1 cellular context compared by ENCODE assay signal in the genomic region with DNA sequence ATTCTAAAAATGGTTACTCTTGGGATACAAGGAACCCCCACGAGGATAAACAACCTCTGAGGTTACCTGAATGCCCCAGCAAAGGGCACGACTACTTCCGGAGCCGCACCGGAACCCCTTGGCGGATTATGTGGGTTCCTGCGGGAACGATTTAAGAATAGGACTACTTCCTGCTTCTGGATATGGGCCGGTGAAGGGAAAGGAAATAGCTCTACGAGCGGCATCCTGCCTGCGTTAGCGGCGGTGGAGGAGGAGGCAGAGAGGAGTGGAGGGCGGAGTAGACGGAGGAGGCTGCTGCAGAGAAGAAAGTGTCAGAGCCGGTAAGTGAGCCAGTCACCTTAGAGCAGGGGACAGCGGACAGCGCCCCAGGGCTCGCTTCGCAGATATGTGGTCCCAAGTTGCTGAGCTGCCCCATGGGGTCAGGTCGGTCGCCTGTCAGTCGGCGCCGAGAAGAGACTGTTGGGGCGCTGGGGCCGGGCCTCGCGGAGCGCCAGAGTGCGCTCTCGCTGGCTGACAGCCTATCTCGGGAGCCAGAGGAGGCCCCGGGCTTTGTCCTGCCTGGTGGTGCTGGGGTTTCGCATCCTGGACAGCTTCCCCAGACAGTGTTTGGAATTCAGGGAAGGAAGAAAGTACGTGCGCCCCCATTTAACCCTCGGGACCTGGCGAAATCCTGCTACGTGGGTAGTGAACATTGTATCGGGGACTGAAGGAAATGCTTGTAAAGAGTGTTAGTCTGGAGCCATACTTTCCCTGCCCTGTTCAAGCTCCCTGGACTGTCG.
TF ChIP-seq lines count a peak whose summit lies in the region.

A gene with protein sequence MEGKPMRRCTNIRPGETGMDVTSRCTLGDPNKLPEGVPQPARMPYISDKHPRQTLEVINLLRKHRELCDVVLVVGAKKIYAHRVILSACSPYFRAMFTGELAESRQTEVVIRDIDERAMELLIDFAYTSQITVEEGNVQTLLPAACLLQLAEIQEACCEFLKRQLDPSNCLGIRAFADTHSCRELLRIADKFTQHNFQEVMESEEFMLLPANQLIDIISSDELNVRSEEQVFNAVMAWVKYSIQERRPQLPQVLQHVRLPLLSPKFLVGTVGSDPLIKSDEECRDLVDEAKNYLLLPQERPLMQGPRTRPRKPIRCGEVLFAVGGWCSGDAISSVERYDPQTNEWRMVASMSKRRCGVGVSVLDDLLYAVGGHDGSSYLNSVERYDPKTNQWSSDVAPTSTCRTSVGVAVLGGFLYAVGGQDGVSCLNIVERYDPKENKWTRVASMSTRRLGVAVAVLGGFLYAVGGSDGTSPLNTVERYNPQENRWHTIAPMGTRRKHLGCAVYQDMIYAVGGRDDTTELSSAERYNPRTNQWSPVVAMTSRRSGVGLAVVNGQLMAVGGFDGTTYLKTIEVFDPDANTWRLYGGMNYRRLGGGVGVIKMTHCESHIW (plus strand): TSS at position 223 of the 779 bp plus-strand sequence. CDS start 1,063 bp downstream, outside the sequence.

TF ChIP-seq in HepG2, 621 proteins besides CTCF, POLR2A, EP300 and RAD21 (continued from another document and continues in another):
- TF ChIP-seq, protein P1, sequence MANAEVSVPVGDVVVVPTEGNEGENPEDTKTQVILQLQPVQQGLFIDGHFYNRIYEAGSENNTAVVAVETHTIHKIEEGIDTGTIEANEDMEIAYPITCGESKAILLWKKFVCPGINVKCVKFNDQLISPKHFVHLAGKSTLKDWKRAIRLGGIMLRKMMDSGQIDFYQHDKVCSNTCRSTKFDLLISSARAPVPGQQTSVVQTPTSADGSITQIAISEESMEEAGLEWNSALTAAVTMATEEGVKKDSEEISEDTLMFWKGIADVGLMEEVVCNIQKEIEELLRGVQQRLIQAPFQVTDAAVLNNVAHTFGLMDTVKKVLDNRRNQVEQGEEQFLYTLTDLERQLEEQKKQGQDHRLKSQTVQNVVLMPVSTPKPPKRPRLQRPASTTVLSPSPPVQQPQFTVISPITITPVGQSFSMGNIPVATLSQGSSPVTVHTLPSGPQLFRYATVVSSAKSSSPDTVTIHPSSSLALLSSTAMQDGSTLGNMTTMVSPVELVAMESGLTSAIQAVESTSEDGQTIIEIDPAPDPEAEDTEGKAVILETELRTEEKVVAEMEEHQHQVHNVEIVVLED (CRISPR knock-in tag; IDR thresholded peaks at IDR 0.05; ENCODE audit: borderline replicate concordance): peak; percentile 75
- TF ChIP-seq TAF1 (CRISPR knock-in tag; IDR thresholded peaks at IDR 0.05) (peak; percentile 82), POLR2G (IDR thresholded peaks at IDR 0.05; ENCODE audit: low read depth, low read length) (peak; percentile 92), ZNF878 (CRISPR knock-in tag; IDR thresholded peaks at IDR 0.05) (no peak), BHLHE40 (IDR thresholded peaks at IDR 0.05; ENCODE audit: low read length) (no peak), RBAK (CRISPR knock-in tag; IDR thresholded peaks at IDR 0.05) (no peak), ZNF780A (CRISPR knock-in tag; IDR thresholded peaks at IDR 0.05) (no peak), THAP11 (CRISPR knock-in tag; IDR thresholded peaks at IDR 0.05) (peak; percentile 95), GFI1 (CRISPR knock-in tag; IDR thresholded peaks at IDR 0.05; ENCODE audit: borderline replicate concordance) (0 out of 2 replicates have a peak, but pooled peaks have one; percentile 57), ZNF567 (CRISPR knock-in tag; IDR thresholded peaks at IDR 0.05; ENCODE audit: borderline replicate concordance) (no peak), ZNF652 (CRISPR knock-in tag; IDR thresholded peaks at IDR 0.05; ENCODE audit: borderline replicate concordance, low read depth) (no peak), FOXK2 (IDR thresholded peaks at IDR 0.05) (peak; percentile 31; the same call in 1 of the 2 replicates), SRY (CRISPR knock-in tag; IDR thresholded peaks at IDR 0.05) (no peak), NAIF1 (CRISPR knock-in tag; IDR thresholded peaks at IDR 0.05; ENCODE audit: borderline replicate concordance) (peak; percentile 88), FOXJ3 (CRISPR knock-in tag; IDR thresholded peaks at IDR 0.05; ENCODE audit: borderline replicate concordance) (no peak), ZNF30 (CRISPR knock-in tag; IDR thresholded peaks at IDR 0.05) (no peak), ARNT2 (CRISPR knock-in tag; IDR thresholded peaks at IDR 0.05; ENCODE audit: low read depth) (peak; percentile 81), ZNF205 (CRISPR knock-in tag; IDR thresholded peaks at IDR 0.05) (peak; percentile 98), ZNF20 (CRISPR knock-in tag; IDR thresholded peaks at IDR 0.05) (no peak), NR2F2 (IDR thresholded peaks at IDR 0.05; ENCODE audit: borderline replicate concordance, low read depth) (no peak; the same call in 1 of the 2 replicates), ZNF3 (CRISPR knock-in tag; IDR thresholded peaks at IDR 0.05) (0 out of 2 replicates have a peak, but pooled peaks have one; percentile 48), ZNF343 (CRISPR knock-in tag; IDR thresholded peaks at IDR 0.05) (no peak; the same call in 1 of the 2 replicates), HMG20A (CRISPR knock-in tag; IDR thresholded peaks at IDR 0.05; ENCODE audit: borderline replicate concordance) (0 out of 2 replicates have a peak, but pooled peaks have one; percentile 41), ZBTB7B (CRISPR knock-in tag; IDR thresholded peaks at IDR 0.05) (peak; percentile 47; the same call in 1 of the 2 replicates), MEIS2 (CRISPR knock-in tag; IDR thresholded peaks at IDR 0.05) (peak; percentile 16; the same call in 1 of the 2 replicates), ZNF550 (CRISPR knock-in tag; IDR thresholded peaks at IDR 0.05; ENCODE audit: borderline replicate concordance) (no peak), DNMT3B (CRISPR knock-in tag; conservative IDR thresholded peaks at IDR 0.05) (no peak; the same call in 1 of the 2 replicates), ZNF292 (CRISPR knock-in tag; IDR thresholded peaks at IDR 0.05; ENCODE audit: borderline replicate concordance, low read depth) (peak; percentile 98), YY1 (IDR thresholded peaks at IDR 0.05; ENCODE audit: insufficient read depth, insufficient replicate concordance, low read depth, low read length) (peak; percentile 67)
- TF ChIP-seq, protein P2, sequence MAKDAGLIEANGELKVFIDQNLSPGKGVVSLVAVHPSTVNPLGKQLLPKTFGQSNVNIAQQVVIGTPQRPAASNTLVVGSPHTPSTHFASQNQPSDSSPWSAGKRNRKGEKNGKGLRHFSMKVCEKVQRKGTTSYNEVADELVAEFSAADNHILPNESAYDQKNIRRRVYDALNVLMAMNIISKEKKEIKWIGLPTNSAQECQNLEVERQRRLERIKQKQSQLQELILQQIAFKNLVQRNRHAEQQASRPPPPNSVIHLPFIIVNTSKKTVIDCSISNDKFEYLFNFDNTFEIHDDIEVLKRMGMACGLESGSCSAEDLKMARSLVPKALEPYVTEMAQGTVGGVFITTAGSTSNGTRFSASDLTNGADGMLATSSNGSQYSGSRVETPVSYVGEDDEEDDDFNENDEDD (CRISPR knock-in tag; IDR thresholded peaks at IDR 0.05; ENCODE audit: borderline replicate concordance): peak; percentile 42; the same call in 1 of the 2 replicates
- TF ChIP-seq, protein P3, sequence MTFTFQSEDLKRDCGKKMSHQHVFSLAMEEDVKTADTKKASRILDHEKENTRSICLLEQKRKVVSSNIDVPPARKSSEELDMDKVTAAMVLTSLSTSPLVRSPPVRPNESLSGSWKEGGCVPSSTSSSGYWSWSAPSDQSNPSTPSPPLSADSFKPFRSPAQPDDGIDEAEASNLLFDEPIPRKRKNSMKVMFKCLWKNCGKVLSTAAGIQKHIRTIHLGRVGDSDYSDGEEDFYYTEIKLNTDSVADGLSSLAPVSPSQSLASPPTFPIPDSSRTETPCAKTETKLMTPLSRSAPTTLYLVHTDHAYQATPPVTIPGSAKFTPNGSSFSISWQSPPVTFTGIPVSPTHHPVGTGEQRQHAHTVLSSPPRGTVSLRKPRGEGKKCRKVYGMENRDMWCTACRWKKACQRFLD (CRISPR knock-in tag; IDR thresholded peaks at IDR 0.05; ENCODE audit: borderline replicate concordance): no peak
- TF ChIP-seq, protein P4, sequence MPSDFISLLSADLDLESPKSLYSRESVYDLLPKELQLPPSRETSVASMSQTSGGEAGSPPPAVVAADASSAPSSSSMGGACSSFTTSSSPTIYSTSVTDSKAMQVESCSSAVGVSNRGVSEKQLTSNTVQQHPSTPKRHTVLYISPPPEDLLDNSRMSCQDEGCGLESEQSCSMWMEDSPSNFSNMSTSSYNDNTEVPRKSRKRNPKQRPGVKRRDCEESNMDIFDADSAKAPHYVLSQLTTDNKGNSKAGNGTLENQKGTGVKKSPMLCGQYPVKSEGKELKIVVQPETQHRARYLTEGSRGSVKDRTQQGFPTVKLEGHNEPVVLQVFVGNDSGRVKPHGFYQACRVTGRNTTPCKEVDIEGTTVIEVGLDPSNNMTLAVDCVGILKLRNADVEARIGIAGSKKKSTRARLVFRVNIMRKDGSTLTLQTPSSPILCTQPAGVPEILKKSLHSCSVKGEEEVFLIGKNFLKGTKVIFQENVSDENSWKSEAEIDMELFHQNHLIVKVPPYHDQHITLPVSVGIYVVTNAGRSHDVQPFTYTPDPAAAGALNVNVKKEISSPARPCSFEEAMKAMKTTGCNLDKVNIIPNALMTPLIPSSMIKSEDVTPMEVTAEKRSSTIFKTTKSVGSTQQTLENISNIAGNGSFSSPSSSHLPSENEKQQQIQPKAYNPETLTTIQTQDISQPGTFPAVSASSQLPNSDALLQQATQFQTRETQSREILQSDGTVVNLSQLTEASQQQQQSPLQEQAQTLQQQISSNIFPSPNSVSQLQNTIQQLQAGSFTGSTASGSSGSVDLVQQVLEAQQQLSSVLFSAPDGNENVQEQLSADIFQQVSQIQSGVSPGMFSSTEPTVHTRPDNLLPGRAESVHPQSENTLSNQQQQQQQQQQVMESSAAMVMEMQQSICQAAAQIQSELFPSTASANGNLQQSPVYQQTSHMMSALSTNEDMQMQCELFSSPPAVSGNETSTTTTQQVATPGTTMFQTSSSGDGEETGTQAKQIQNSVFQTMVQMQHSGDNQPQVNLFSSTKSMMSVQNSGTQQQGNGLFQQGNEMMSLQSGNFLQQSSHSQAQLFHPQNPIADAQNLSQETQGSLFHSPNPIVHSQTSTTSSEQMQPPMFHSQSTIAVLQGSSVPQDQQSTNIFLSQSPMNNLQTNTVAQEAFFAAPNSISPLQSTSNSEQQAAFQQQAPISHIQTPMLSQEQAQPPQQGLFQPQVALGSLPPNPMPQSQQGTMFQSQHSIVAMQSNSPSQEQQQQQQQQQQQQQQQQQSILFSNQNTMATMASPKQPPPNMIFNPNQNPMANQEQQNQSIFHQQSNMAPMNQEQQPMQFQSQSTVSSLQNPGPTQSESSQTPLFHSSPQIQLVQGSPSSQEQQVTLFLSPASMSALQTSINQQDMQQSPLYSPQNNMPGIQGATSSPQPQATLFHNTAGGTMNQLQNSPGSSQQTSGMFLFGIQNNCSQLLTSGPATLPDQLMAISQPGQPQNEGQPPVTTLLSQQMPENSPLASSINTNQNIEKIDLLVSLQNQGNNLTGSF (CRISPR knock-in tag; IDR thresholded peaks at IDR 0.05): no peak
- TF ChIP-seq, protein P5, sequence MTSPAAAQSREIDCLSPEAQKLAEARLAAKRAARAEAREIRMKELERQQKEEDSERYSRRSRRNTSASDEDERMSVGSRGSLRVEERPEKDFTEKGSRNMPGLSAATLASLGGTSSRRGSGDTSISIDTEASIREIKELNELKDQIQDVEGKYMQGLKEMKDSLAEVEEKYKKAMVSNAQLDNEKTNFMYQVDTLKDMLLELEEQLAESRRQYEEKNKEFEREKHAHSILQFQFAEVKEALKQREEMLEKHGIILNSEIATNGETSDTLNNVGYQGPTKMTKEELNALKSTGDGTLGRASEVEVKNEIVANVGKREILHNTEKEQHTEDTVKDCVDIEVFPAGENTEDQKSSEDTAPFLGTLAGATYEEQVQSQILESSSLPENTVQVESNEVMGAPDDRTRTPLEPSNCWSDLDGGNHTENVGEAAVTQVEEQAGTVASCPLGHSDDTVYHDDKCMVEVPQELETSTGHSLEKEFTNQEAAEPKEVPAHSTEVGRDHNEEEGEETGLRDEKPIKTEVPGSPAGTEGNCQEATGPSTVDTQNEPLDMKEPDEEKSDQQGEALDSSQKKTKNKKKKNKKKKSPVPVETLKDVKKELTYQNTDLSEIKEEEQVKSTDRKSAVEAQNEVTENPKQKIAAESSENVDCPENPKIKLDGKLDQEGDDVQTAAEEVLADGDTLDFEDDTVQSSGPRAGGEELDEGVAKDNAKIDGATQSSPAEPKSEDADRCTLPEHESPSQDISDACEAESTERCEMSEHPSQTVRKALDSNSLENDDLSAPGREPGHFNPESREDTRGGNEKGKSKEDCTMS (CRISPR knock-in tag; conservative IDR thresholded peaks at IDR 0.05): no peak
- TF ChIP-seq, protein P6, sequence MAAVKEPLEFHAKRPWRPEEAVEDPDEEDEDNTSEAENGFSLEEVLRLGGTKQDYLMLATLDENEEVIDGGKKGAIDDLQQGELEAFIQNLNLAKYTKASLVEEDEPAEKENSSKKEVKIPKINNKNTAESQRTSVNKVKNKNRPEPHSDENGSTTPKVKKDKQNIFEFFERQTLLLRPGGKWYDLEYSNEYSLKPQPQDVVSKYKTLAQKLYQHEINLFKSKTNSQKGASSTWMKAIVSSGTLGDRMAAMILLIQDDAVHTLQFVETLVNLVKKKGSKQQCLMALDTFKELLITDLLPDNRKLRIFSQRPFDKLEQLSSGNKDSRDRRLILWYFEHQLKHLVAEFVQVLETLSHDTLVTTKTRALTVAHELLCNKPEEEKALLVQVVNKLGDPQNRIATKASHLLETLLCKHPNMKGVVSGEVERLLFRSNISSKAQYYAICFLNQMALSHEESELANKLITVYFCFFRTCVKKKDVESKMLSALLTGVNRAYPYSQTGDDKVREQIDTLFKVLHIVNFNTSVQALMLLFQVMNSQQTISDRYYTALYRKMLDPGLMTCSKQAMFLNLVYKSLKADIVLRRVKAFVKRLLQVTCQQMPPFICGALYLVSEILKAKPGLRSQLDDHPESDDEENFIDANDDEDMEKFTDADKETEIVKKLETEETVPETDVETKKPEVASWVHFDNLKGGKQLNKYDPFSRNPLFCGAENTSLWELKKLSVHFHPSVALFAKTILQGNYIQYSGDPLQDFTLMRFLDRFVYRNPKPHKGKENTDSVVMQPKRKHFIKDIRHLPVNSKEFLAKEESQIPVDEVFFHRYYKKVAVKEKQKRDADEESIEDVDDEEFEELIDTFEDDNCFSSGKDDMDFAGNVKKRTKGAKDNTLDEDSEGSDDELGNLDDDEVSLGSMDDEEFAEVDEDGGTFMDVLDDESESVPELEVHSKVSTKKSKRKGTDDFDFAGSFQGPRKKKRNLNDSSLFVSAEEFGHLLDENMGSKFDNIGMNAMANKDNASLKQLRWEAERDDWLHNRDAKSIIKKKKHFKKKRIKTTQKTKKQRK (IDR thresholded peaks at IDR 0.05; ENCODE audit: low read length): no peak
- TF ChIP-seq, protein P7, sequence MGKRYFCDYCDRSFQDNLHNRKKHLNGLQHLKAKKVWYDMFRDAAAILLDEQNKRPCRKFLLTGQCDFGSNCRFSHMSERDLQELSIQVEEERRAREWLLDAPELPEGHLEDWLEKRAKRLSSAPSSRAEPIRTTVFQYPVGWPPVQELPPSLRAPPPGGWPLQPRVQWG (CRISPR knock-in tag; IDR thresholded peaks at IDR 0.05; ENCODE audit: borderline replicate concordance, low read depth): no peak
